Comparison of ENCODE assay signal across 8 cellular contexts in the genomic region with DNA sequence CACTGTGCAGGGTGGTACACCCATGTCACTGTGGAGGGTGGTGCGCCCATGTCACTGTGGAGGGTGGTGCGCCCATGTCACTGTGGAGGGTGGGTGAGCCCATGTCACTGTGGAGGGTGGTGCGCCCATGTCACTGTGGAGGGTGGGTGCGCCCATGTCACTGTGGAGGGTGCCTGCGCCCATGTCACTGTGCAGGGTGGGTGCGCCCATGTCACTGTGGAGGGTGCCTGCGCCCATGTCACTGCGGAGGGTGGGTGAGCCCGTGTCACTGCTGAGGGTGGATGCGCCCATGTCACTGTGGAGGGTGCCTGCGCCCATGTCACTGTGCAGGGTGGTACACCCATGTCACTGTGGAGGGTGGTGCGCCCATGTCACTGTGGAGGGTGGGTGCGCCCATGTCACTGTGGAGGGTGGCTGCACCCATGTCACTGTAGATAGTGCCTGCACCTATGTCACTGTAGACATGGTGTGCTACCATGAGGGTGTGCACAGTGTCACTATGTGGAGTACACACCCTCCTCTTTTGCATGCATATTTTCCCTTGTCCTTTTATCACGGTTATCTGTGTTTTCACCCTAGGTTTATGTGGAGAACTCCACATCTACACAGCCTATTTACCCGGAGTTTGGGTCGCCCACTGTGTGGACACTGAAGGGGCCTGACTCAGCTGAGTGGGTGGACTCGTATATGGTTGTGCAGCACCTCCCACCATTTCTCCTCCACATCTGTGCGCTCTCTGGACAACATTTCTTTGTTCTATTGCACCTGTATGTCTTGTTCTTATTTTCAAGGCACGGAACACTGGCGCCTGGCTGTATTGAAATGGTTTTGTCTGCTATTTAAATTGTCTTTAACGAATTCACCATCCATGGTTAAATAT.
DNase-seq lines count a peak whose midpoint lies in the region; ATAC-seq, FAIRE-seq and TF ChIP-seq lines count a peak whose summit lies in the region.
"Not testable (repeated sequence)": the region's sequence is repeated elsewhere in the genome, so short reads cannot be mapped to it uniquely, and the experiment has no call there.

No MANE protein-coding gene starts in this region.

- TF ChIP-seq EP300 in suprapubic skin (IDR thresholded peaks at IDR 0.05): not testable (repeated sequence)

- TF ChIP-seq CTCF in CD14-positive monocyte (IDR thresholded peaks at IDR 0.05); kidney (IDR thresholded peaks at IDR 0.05; ENCODE audit: borderline replicate concordance, extremely low read depth, insufficient read depth); lower lobe of right lung (IDR thresholded peaks at IDR 0.05); osteocyte (IDR thresholded peaks at IDR 0.05); suprapubic skin (IDR thresholded peaks at IDR 0.05): not testable (repeated sequence)

- H3K27me3 ChIP-seq in lower lobe of right lung (ENCODE audit: low read depth); aorta (ENCODE audit: control insufficient read depth in 1 of 2, insufficient read depth in 2 of 2, low read length in 1 of 2): not testable (repeated sequence)
- peaks cover 22% of the 10 kb centered on the region for H3K27me3 ChIP-seq in suprapubic skin

- 92% methylated on average over 19 of the region's 21 CpGs for WGBS in suprapubic skin
- WGBS in aorta, 2 donors: 84 to 87% methylated on average over 21 of the region's 21 CpGs

- not testable (repeated sequence) for H3K27ac ChIP-seq in kidney (ENCODE audit: low read depth in 2 of 2, low read length in 2 of 2); lower lobe of right lung; suprapubic skin; aorta (ENCODE audit: low read depth in 1 of 2, low read length in 2 of 2)

- not testable (repeated sequence) for H3K9me3 Mint-ChIP-seq in CD14-positive monocyte; osteocyte (ENCODE audit: unreplicated experiment)

- not testable (repeated sequence) for H3K4me1 Mint-ChIP-seq in CD14-positive monocyte; osteocyte (ENCODE audit: unreplicated experiment)

- not testable (repeated sequence) for TF ChIP-seq POLR2A in suprapubic skin (IDR thresholded peaks at IDR 0.05)

- not testable (repeated sequence) for H3K4me1 ChIP-seq in kidney (ENCODE audit: control insufficient read depth in 1 of 2, insufficient read depth in 1 of 2, low read depth in 1 of 2, low read length in 2 of 2); aorta (ENCODE audit: control insufficient read depth in 1 of 2, insufficient read depth in 2 of 2, low read length in 2 of 2)
- H3K4me1 ChIP-seq in lower lobe of right lung (peaks cover 17% of the 10 kb centered on the region), suprapubic skin (peaks cover 21% of the 10 kb centered on the region)

- DNase-seq in CD14-positive monocyte (ENCODE audit: low spot score) (peak; percentile 33), NCI-H526 treated with DMSO at 0.1 percent for 48 hours (lab: John Stamatoyannopoulos, UW) (peak; percentile 21), kidney (peak; percentile 66), lower lobe of right lung (peak; percentile 41), osteocyte (ENCODE audit: extremely low spot score, unreplicated experiment) (peak; percentile 84), suprapubic skin (ENCODE audit: low spot score in 2 of 2) (peak; percentile 49 to 77), aorta (peak; percentile 25 to 51)
- peak; percentile 59 for DNase-seq in activated effector memory CD4-positive, alpha-beta T cell treated with anti-CD3 and anti-CD28 coated beads, Interleukin-2, amount 50 U/mL, for 16 hours

- H3K4me3 ChIP-seq in kidney (ENCODE audit: low read length in 2 of 2); lower lobe of right lung; suprapubic skin; aorta (ENCODE audit: low read length in 2 of 2): not testable (repeated sequence)

- H3K36me3 Mint-ChIP-seq in CD14-positive monocyte; osteocyte (ENCODE audit: unreplicated experiment): not testable (repeated sequence)

- H3K36me3 ChIP-seq in kidney (ENCODE audit: control insufficient read depth in 1 of 2, insufficient read depth in 2 of 2, low read length in 2 of 2); lower lobe of right lung; suprapubic skin; aorta (ENCODE audit: control insufficient read depth in 1 of 2, insufficient read depth in 2 of 2, low read length in 1 of 2): not testable (repeated sequence)

- FAIRE-seq in kidney (lab: Jason Lieb, UNC): not testable (repeated sequence)

- intact Hi-C loops in CD14-positive monocyte (cut with micrococcal nuclease); kidney (cut with DNase I); lower lobe of right lung (cut with DNase I); aorta (cut with DNase I): not testable (repeated sequence)

- not testable (repeated sequence) for ATAC-seq in lower lobe of right lung; aorta (ENCODE audit: low FRiP score)

- H3K9me3 ChIP-seq in kidney (ENCODE audit: control insufficient read depth in 1 of 2, low read length in 2 of 2); lower lobe of right lung; suprapubic skin; aorta (ENCODE audit: control insufficient read depth, low read length): not testable (repeated sequence)

- not testable (repeated sequence) for H3K4me3 Mint-ChIP-seq in CD14-positive monocyte; osteocyte (ENCODE audit: unreplicated experiment)

- peaks cover 3 to 15% (median 6%) of the 10 kb centered on the region in 3 donors for H3K27me3 Mint-ChIP-seq in CD14-positive monocyte (ENCODE audit: low read depth in 3 of 3)
- H3K27me3 Mint-ChIP-seq in osteocyte (ENCODE audit: unreplicated experiment): not testable (repeated sequence)

- H3K27ac Mint-ChIP-seq in CD14-positive monocyte: peak overlapping the region in 1 of 7 donors; percentile 35
- not testable (repeated sequence) for H3K27ac Mint-ChIP-seq in osteocyte (ENCODE audit: unreplicated experiment)

- H3K9ac ChIP-seq in kidney (ENCODE audit: low read length in 2 of 2): not testable (repeated sequence)

Comparison
In these comparisons a context has a peak if more than half of its experiments do, and no peak if none do; other contexts are left out.
1. DNase-seq: peak in every context shown above with its lines; median percentile 84 in osteocyte; 66 in kidney; 63 in suprapubic skin; 59 in activated effector memory CD4-positive, alpha-beta T cell treated with anti-CD3 and anti-CD28 coated beads, Interleukin-2, amount 50 U/mL, for 16 hours; 41 in lower lobe of right lung; 38 in aorta; 33 in CD14-positive monocyte; 21 in NCI-H526 treated with DMSO at 0.1 percent for 48 hours.